1 cellular context compared by ENCODE assay signal in the genomic region with DNA sequence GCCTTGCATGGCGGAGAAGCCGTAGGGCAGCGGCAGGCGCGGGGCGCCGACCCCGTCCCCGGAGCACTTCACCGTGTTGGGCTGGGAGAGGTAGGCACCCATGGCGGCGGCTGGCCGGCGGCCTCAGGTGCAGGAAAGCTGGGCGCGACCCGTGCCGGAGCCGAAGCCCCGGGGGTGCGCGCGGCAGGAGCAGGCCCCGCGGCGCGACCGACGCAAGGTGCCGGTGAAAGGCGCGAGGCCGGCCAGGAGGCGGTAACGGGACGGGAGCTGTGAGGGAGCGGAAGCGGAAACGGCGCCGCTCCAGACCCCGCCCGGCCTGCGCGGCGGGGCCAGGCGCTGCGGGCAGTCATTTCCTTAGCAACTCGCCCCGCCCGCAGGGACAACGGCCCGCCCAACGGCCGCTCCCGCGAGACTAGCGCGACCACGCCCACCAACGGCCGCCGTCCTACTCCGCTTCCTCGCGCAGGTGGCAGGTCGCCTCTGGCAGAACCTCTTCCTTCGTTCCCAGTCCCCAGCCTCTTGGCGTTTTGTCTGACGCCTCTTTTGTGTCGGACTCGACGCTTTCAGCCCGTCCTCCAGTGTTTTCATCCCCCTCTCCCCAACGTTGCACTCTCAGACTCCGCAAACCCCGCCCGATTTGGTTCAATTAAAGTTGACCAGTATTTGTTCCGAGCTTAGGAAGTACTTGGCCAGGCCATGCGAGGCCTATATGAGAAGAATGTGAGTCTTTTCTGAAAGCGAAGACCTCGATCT.
TF ChIP-seq lines count a peak whose summit lies in the region.

TSS of gene PPM1G (minus strand) at position 271 of the 753 bp plus-strand sequence. CDS start at position 102, 169 bp downstream.

TF ChIP-seq in HEK293, 187 proteins besides CTCF, POLR2A, EP300 and RAD21 (continued from another document):
- TF ChIP-seq ZNF148 (tag by site-specific recombination; IDR thresholded peaks at IDR 0.05; ENCODE audit: borderline replicate concordance) (no peak), ZNF398 (tag by site-specific recombination; IDR thresholded peaks at IDR 0.05) (no peak; the same call in 1 of the 2 replicates), ZBTB7A (tag by site-specific recombination; IDR thresholded peaks at IDR 0.05; ENCODE audit: low read depth) (no peak), KLF10 (tag by site-specific recombination; IDR thresholded peaks at IDR 0.05) (peak; percentile 69), ZBTB26 (tag by site-specific recombination; optimal IDR thresholded peaks at IDR 0.05) (peak; percentile 84), ZNF121 (tag by site-specific recombination; IDR thresholded peaks at IDR 0.05) (no peak), ZNF555 (tag by site-specific recombination; conservative IDR thresholded peaks at IDR 0.05) (no peak), KLF9 (tag by site-specific recombination; IDR thresholded peaks at IDR 0.05; ENCODE audit: low read depth) (peak; percentile 97), ZNF518A (tag by site-specific recombination; conservative IDR thresholded peaks at IDR 0.05; ENCODE audit: low read depth) (no peak), ZNF701 (tag by site-specific recombination; IDR thresholded peaks at IDR 0.05) (no peak), ZXDB (tag by site-specific recombination; IDR thresholded peaks at IDR 0.05) (peak; percentile 33; the same call in 1 of the 2 replicates), GFI1B (tag by site-specific recombination; IDR thresholded peaks at IDR 0.05) (no peak)
- TF ChIP-seq, protein P1, sequence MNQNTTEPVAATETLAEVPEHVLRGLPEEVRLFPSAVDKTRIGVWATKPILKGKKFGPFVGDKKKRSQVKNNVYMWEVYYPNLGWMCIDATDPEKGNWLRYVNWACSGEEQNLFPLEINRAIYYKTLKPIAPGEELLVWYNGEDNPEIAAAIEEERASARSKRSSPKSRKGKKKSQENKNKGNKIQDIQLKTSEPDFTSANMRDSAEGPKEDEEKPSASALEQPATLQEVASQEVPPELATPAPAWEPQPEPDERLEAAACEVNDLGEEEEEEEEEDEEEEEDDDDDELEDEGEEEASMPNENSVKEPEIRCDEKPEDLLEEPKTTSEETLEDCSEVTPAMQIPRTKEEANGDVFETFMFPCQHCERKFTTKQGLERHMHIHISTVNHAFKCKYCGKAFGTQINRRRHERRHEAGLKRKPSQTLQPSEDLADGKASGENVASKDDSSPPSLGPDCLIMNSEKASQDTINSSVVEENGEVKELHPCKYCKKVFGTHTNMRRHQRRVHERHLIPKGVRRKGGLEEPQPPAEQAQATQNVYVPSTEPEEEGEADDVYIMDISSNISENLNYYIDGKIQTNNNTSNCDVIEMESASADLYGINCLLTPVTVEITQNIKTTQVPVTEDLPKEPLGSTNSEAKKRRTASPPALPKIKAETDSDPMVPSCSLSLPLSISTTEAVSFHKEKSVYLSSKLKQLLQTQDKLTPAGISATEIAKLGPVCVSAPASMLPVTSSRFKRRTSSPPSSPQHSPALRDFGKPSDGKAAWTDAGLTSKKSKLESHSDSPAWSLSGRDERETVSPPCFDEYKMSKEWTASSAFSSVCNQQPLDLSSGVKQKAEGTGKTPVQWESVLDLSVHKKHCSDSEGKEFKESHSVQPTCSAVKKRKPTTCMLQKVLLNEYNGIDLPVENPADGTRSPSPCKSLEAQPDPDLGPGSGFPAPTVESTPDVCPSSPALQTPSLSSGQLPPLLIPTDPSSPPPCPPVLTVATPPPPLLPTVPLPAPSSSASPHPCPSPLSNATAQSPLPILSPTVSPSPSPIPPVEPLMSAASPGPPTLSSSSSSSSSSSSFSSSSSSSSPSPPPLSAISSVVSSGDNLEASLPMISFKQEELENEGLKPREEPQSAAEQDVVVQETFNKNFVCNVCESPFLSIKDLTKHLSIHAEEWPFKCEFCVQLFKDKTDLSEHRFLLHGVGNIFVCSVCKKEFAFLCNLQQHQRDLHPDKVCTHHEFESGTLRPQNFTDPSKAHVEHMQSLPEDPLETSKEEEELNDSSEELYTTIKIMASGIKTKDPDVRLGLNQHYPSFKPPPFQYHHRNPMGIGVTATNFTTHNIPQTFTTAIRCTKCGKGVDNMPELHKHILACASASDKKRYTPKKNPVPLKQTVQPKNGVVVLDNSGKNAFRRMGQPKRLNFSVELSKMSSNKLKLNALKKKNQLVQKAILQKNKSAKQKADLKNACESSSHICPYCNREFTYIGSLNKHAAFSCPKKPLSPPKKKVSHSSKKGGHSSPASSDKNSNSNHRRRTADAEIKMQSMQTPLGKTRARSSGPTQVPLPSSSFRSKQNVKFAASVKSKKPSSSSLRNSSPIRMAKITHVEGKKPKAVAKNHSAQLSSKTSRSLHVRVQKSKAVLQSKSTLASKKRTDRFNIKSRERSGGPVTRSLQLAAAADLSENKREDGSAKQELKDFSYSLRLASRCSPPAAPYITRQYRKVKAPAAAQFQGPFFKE (tag by site-specific recombination; IDR thresholded peaks at IDR 0.05; ENCODE audit: borderline replicate concordance), result no peak
